ENCODE assay signal across 18 cellular contexts in genomic region chr1:40806724-40807675, GRCh38. TPM values are rescaled to one million over a fixed set of nuclear protein-coding genes. Genes with fewer than 3 reads are reported as not detected.
A peak's percentile ranks its signal among the peaks of the same experiment; 100 is the strongest.
DNase-seq lines count a peak whose midpoint lies in the region; ATAC-seq and TF ChIP-seq lines count a peak whose summit lies in the region.
"Had no signal": no experiment of that assay in that cellular context is flagged by ENCODE, and none has a peak within 500 bp of the region (broad histone marks: within the 10 kb centered on the region; RNA-seq: fewer than 3 reads in every experiment).

No MANE protein-coding gene starts in this region.

- no peak for DNase-seq in chondrocyte (ENCODE audit: low spot score)
- DNase-seq in right atrium auricular region (ENCODE audit: low spot score) = no peak
- DNase-seq in prostate gland (ENCODE audit: low spot score) = no peak
- DNase-seq in aorta = peak; percentile 78 to 85
- no peak for DNase-seq in UCSD-AML1 (lab: John Stamatoyannopoulos, UW; ENCODE audit: unreplicated experiment)
- DNase-seq in DMS 273 treated with DMSO at 0.1 percent for 48 hours (lab: John Stamatoyannopoulos, UW) = no peak
- no peak for DNase-seq in NCI-H526 (lab: John Stamatoyannopoulos, UW)
- DNase-seq: activated CD4-positive, alpha-beta T cell treated with anti-CD3 and anti-CD28 coated beads for 48 hours; activated effector memory CD4-positive, alpha-beta T cell treated with anti-CD3 and anti-CD28 coated beads, Interleukin-2, amount 50 U/mL, for 16 hours; amniotic stem cell; GDM1; NCI-H2029 treated with DMSO at 0.1 percent for 48 hours; NCI-H526 treated with DMSO at 0.1 percent for 48 hours; right lobe of liver; stimulated activated CD4-positive, alpha-beta T cell treated with anti-CD3 and anti-CD28 coated beads, Interleukin-2, amount 100 ng/mL, for 24 hours; substantia nigra had no signal

- peak overlapping the region; percentile 8 for H3K4me3 Mint-ChIP-seq in chondrocyte (ENCODE audit: unreplicated experiment)
- H3K4me3 Mint-ChIP-seq: neural progenitor cell had no signal

- no peak for TF ChIP-seq POLR2A in prostate gland (IDR thresholded peaks at IDR 0.05)

- TF ChIP-seq CTCF in chondrocyte (IDR thresholded peaks at IDR 0.05) = peak; percentile 12
- TF ChIP-seq CTCF in right atrium auricular region (IDR thresholded peaks at IDR 0.05) = no peak
- TF ChIP-seq CTCF in prostate gland (IDR thresholded peaks at IDR 0.05) = no peak

- H3K27me3 ChIP-seq in right atrium auricular region (no peaks in the 10 kb centered on the region), prostate gland (replicated peaks; ENCODE audit: insufficient read depth) (no peaks in the 10 kb centered on the region), aorta (ENCODE audit: control insufficient read depth in 1 of 2, insufficient read depth in 2 of 2, low read length in 1 of 2) (no peaks in the 10 kb centered on the region)
- H3K27me3 ChIP-seq: neural progenitor cell, right lobe of liver had no signal

- WGBS in prostate gland = 66% methylated on average over 19 of the region's 19 CpGs
- 9 to 11% methylated on average over 19 of the region's 19 CpGs for WGBS in aorta, 2 donors

- H3K36me3 ChIP-seq in right atrium auricular region (no peaks in the 10 kb centered on the region), prostate gland (no peaks in the 10 kb centered on the region), aorta (ENCODE audit: control insufficient read depth in 1 of 2, insufficient read depth in 2 of 2, low read length in 1 of 2) (no peaks in the 10 kb centered on the region)
- H3K36me3 ChIP-seq: neural progenitor cell, right lobe of liver had no signal

- H3K27ac Mint-ChIP-seq in chondrocyte (ENCODE audit: unreplicated experiment) = peak overlapping the region; percentile 96

- no peaks in the 10 kb centered on the region for H3K36me3 Mint-ChIP-seq in chondrocyte (ENCODE audit: low read depth)
- H3K36me3 Mint-ChIP-seq: neural progenitor cell had no signal

- H3K4me3 ChIP-seq in right atrium auricular region = peak overlapping the region in 1 of 2 donors; percentile 7
- no peak overlapping the region for H3K4me3 ChIP-seq in prostate gland
- no peak overlapping the region for H3K4me3 ChIP-seq in aorta (ENCODE audit: low read length in 2 of 2)
- H3K4me3 ChIP-seq: neural progenitor cell, right lobe of liver had no signal

- intact Hi-C loops in prostate gland (cut with DNase I) = no loop called here
- intact Hi-C loops in aorta (cut with DNase I) = loop anchor here in 1 of 2 donors (10.0 kb wide), 1 partner anchor 112 kb away; the partner anchor contains the start of gene NFYC

- peak overlapping the region; percentile 50 to 53 for H3K27ac ChIP-seq in right atrium auricular region
- peak overlapping the region; percentile 18 to 21 for H3K27ac ChIP-seq in prostate gland
- peak overlapping the region in 1 of 2 donors; percentile 73 for H3K27ac ChIP-seq in aorta (ENCODE audit: low read depth in 1 of 2, low read length in 2 of 2)
- H3K27ac ChIP-seq: neural progenitor cell had no signal

- H3K9me3 ChIP-seq in right atrium auricular region (no peaks in the 10 kb centered on the region), prostate gland (no peaks in the 10 kb centered on the region), aorta (ENCODE audit: control insufficient read depth, low read length) (no peaks in the 10 kb centered on the region)
- H3K9me3 ChIP-seq: right lobe of liver had no signal

- peaks cover 46% of the 10 kb centered on the region for H3K4me1 Mint-ChIP-seq in chondrocyte (ENCODE audit: low read depth)

- no peaks in the 10 kb centered on the region for H3K27me3 Mint-ChIP-seq in chondrocyte (ENCODE audit: low read depth)

- peak; percentile 80 for ATAC-seq in aorta (ENCODE audit: low FRiP score)
- ATAC-seq: right lobe of liver, SK-N-SH treated with all-trans-retinoic acid at 6 μM for 48 hours had no signal

- no peaks in the 10 kb centered on the region for H3K9me3 Mint-ChIP-seq in chondrocyte (ENCODE audit: low read depth)
- H3K9me3 Mint-ChIP-seq: neural progenitor cell had no signal

- H3K4me1 ChIP-seq in right atrium auricular region (peaks cover 0 to 28% of the 10 kb centered on the region in 2 donors), prostate gland (replicated peaks) (no peaks in the 10 kb centered on the region), aorta (ENCODE audit: control insufficient read depth in 1 of 2, insufficient read depth in 2 of 2, low read length in 2 of 2) (peaks cover 4 to 6% of the 10 kb centered on the region in 2 donors)

RNA-seq across cellular contexts. Expression of gene KCNQ4, which starts 23.4 kb away (rescaled TPM):
- total RNA-seq in chondrocyte (0.60 to 3.4 TPM (median 3.0 TPM) in 3 replicates), right atrium auricular region (1 to 10 TPM; 1.0 to 1.7 TPM), prostate gland (1 to 10 TPM; 1.8 to 3.1 TPM), aorta (1 to 10 TPM; 7.2 to 8.7 TPM)
- 10 to 100 TPM in 1 of 2 donors, under 1 TPM in 1; 0.88 to 10.0 TPM for polyA plus RNA-seq in aorta

RNA-seq across cellular contexts. Expression of gene CITED4, which starts 55.2 kb away (rescaled TPM):
- total RNA-seq in chondrocyte = 12.4 to 30.5 TPM (median 30.1 TPM) in 3 replicates
- 10 to 100 TPM; 18.8 to 32.7 TPM for total RNA-seq in right atrium auricular region
- total RNA-seq in prostate gland = 100 to 1,000 TPM in 1 of 2 donors, 10 to 100 TPM in 1; 72.3 to 138 TPM
- total RNA-seq in aorta = 10 to 100 TPM; 13.2 to 19.0 TPM
- 10 to 100 TPM in 1 of 2 donors, 1 to 10 TPM in 1; 4.0 to 13.5 TPM for polyA plus RNA-seq in aorta

Comparison
In these comparisons a context has a peak if more than half of its experiments do, and no peak if none do; other contexts are left out.
1. DNase-seq: peak in aorta (2 of 2); none in chondrocyte (single experiment), right atrium auricular region (single experiment), prostate gland (single experiment), UCSD-AML1 (single experiment), DMS 273 treated with DMSO at 0.1 percent for 48 hours (single experiment) and NCI-H526 (0 of 2).